Comparison of ENCODE assay signal across 2 cellular contexts in the genomic region with DNA sequence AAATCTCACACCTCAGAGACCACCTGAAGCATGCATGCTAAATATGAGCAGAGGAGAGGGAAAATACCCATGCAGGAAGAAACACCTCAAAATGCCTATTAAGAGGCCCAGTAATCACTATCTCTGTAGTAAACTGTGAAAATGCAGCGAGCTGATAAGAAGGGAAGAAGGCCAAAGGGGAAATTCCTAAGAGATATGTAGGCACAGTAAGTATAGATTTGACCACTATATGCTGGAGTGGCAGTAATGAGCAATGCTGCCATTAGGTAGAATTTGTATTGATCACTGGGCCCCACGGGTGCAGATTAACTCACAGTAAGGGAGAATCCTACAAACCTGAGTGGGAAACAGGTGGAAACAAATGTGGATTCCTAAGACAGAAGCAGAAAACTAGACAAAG.
TF ChIP-seq lines count a peak whose summit lies in the region.

No MANE protein-coding gene starts in this region.

TF ChIP-seq in SK-N-SH, 30 proteins besides CTCF, POLR2A, EP300 and RAD21 (continued from another document):
- TF ChIP-seq MEF2A (IDR thresholded peaks at IDR 0.05; ENCODE audit: borderline replicate concordance, low read depth): no peak
- no peak for TF ChIP-seq GABPA (IDR thresholded peaks at IDR 0.05; ENCODE audit: low read depth)
- no peak for TF ChIP-seq NFIC (IDR thresholded peaks at IDR 0.05; ENCODE audit: borderline replicate concordance)
- no peak for TF ChIP-seq NRF1 (IDR thresholded peaks at IDR 0.05; ENCODE audit: low read depth, low read length)
- TF ChIP-seq TAF1 (IDR thresholded peaks at IDR 0.05; ENCODE audit: borderline replicate concordance, low read depth, low read length): no peak
- TF ChIP-seq TEAD4 (IDR thresholded peaks at IDR 0.05; ENCODE audit: borderline replicate concordance, insufficient read depth): no peak
- TF ChIP-seq CHD2 (IDR thresholded peaks at IDR 0.05; ENCODE audit: low read length, partially characterized antibody): no peak
- TF ChIP-seq TCF12 (IDR thresholded peaks at IDR 0.05): no peak
- no peak for TF ChIP-seq FOSL2 (IDR thresholded peaks at IDR 0.05; ENCODE audit: borderline replicate concordance, low read depth)
- no peak for TF ChIP-seq SMC3 (IDR thresholded peaks at IDR 0.05; ENCODE audit: low read depth, low read length)
- TF ChIP-seq FOXM1 (IDR thresholded peaks at IDR 0.05; ENCODE audit: low read depth): no peak
- TF ChIP-seq, protein P1, sequence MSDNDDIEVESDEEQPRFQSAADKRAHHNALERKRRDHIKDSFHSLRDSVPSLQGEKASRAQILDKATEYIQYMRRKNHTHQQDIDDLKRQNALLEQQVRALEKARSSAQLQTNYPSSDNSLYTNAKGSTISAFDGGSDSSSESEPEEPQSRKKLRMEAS (IDR thresholded peaks at IDR 0.05; ENCODE audit: low read depth): no peak
- TF ChIP-seq ELF1 (IDR thresholded peaks at IDR 0.05): no peak

TF ChIP-seq in SK-N-SH treated with all-trans-retinoic acid at 6 μM for 48 hours, 23 proteins besides CTCF, POLR2A, EP300 and RAD21 (continued from another document):
- TF ChIP-seq, protein P2, sequence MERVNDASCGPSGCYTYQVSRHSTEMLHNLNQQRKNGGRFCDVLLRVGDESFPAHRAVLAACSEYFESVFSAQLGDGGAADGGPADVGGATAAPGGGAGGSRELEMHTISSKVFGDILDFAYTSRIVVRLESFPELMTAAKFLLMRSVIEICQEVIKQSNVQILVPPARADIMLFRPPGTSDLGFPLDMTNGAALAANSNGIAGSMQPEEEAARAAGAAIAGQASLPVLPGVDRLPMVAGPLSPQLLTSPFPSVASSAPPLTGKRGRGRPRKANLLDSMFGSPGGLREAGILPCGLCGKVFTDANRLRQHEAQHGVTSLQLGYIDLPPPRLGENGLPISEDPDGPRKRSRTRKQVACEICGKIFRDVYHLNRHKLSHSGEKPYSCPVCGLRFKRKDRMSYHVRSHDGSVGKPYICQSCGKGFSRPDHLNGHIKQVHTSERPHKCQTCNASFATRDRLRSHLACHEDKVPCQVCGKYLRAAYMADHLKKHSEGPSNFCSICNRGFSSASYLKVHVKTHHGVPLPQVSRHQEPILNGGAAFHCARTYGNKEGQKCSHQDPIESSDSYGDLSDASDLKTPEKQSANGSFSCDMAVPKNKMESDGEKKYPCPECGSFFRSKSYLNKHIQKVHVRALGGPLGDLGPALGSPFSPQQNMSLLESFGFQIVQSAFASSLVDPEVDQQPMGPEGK (CRISPR knock-in tag; IDR thresholded peaks at IDR 0.05; ENCODE audit: borderline replicate concordance): no peak
- TF ChIP-seq ZC3H10 (CRISPR knock-in tag; IDR thresholded peaks at IDR 0.05) (no peak), ESRRG (CRISPR knock-in tag; IDR thresholded peaks at IDR 0.05) (no peak), ISL1 (CRISPR knock-in tag; IDR thresholded peaks at IDR 0.05) (no peak), TOX (CRISPR knock-in tag; IDR thresholded peaks at IDR 0.05; ENCODE audit: borderline replicate concordance) (no peak), ZNF565 (CRISPR knock-in tag; conservative IDR thresholded peaks at IDR 0.05; ENCODE audit: low read depth) (no peak)
- TF ChIP-seq, protein P3, sequence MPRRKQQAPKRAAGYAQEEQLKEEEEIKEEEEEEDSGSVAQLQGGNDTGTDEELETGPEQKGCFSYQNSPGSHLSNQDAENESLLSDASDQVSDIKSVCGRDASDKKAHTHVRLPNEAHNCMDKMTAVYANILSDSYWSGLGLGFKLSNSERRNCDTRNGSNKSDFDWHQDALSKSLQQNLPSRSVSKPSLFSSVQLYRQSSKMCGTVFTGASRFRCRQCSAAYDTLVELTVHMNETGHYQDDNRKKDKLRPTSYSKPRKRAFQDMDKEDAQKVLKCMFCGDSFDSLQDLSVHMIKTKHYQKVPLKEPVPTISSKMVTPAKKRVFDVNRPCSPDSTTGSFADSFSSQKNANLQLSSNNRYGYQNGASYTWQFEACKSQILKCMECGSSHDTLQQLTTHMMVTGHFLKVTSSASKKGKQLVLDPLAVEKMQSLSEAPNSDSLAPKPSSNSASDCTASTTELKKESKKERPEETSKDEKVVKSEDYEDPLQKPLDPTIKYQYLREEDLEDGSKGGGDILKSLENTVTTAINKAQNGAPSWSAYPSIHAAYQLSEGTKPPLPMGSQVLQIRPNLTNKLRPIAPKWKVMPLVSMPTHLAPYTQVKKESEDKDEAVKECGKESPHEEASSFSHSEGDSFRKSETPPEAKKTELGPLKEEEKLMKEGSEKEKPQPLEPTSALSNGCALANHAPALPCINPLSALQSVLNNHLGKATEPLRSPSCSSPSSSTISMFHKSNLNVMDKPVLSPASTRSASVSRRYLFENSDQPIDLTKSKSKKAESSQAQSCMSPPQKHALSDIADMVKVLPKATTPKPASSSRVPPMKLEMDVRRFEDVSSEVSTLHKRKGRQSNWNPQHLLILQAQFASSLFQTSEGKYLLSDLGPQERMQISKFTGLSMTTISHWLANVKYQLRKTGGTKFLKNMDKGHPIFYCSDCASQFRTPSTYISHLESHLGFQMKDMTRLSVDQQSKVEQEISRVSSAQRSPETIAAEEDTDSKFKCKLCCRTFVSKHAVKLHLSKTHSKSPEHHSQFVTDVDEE (CRISPR knock-in tag; IDR thresholded peaks at IDR 0.05): no peak
TF ChIP-seq in SK-N-SH treated with all-trans-retinoic acid at 6 μM for 48 hours: peak in this region for 0.
